In genomic region chr19:35408284-35409171, GRCh38 we compare ENCODE assay signal across 15 cellular contexts. TPM values are rescaled to one million over a fixed set of nuclear protein-coding genes. Genes with fewer than 3 reads are reported as not detected.
DNase-seq lines count a peak whose midpoint lies in the region; ATAC-seq and TF ChIP-seq lines count a peak whose summit lies in the region.
"Had no signal": no experiment of that assay in that cellular context is flagged by ENCODE, and none has a peak within 500 bp of the region (broad histone marks: within the 10 kb centered on the region; RNA-seq: fewer than 3 reads in every experiment).

No MANE protein-coding gene starts in this region.

- H3K27me3 Mint-ChIP-seq in activated CD8-positive, alpha-beta memory T cell treated with anti-CD3 and anti-CD28 coated beads, Interleukin-2, amount 10 ng/mL, durations not matched to agents 7 days and 5 days: peaks cover 28% of the 10 kb centered on the region
- peaks cover 3% of the 10 kb centered on the region for H3K27me3 Mint-ChIP-seq in neural progenitor cell (ENCODE audit: insufficient read depth, low read depth)
- H3K27me3 Mint-ChIP-seq in type B pancreatic cell: peaks cover 25% of the 10 kb centered on the region

- DNase-seq in activated CD8-positive, alpha-beta memory T cell treated with anti-CD3 and anti-CD28 coated beads, Interleukin-2, amount 10 ng/mL, durations not matched to agents 7 days and 5 days: no peak
- DNase-seq in activated CD8-positive, alpha-beta memory T cell treated with anti-CD3 and anti-CD28 coated beads for 24 hours: no peak
- DNase-seq in neural progenitor cell (ENCODE audit: low spot score) (no peak), A673 (ENCODE audit: low spot score) (no peak), D341Med (ENCODE audit: low spot score) (no peak), type B pancreatic cell (ENCODE audit: extremely low spot score, unreplicated experiment) (no peak)
- DNase-seq: 8988T; activated CD4-positive, CD25-positive, alpha-beta regulatory T cell treated with anti-CD3 and anti-CD28 coated beads, Interleukin-2, amount 50 U/mL, for 72 hours; kidney glomerular epithelial cell; NCI-H1417 had no signal

- no peaks in the 10 kb centered on the region for H3K79me2 ChIP-seq in neural progenitor cell (ENCODE audit: low read depth)

- no peak overlapping the region for H3K9ac ChIP-seq in neural progenitor cell

- peaks cover 10% of the 10 kb centered on the region for H3K4me1 Mint-ChIP-seq in activated CD8-positive, alpha-beta memory T cell treated with anti-CD3 and anti-CD28 coated beads, Interleukin-2, amount 10 ng/mL, durations not matched to agents 7 days and 5 days
- H3K4me1 Mint-ChIP-seq in neural progenitor cell (peaks cover 4% of the 10 kb centered on the region), type B pancreatic cell (ENCODE audit: unreplicated experiment) (no peaks in the 10 kb centered on the region)

- POLR2A ChIA-PET in HEK293 (lab: Yijun Ruan, JAX) (interaction anchor here (0.6 kb wide), 1 partner anchor 39 kb away, joined by 3 read pairs; the partner anchor contains the start of gene FFAR2), A673 (lab: Charles Lee; ENCODE audit: low non-redundant PET) (no interaction called here)

- H3K4me3 ChIP-seq in HEK293 (ENCODE audit: low read depth, low read length) (no peak overlapping the region), neural progenitor cell (no peak overlapping the region), A673 (ENCODE audit: low read depth, low read length, poor library complexity, severe bottlenecking) (no peak overlapping the region)

- no peak overlapping the region for H2AFZ ChIP-seq in neural progenitor cell (replicated peaks)

- no peaks in the 10 kb centered on the region; the same call in 1 of the 2 replicates for H3K9me3 ChIP-seq in HEK293 (ENCODE audit: control insufficient read depth, insufficient read depth, low read depth, low read length)
- no peaks in the 10 kb centered on the region for H3K9me3 ChIP-seq in neural progenitor cell (ENCODE audit: low read depth)
- H3K9me3 ChIP-seq in A673 (ENCODE audit: low read depth, low read length, poor library complexity, severe bottlenecking): no peaks in the 10 kb centered on the region

- no peaks in the 10 kb centered on the region for H3K27me3 ChIP-seq in neural progenitor cell
- peaks cover 46% of the 10 kb centered on the region for H3K27me3 ChIP-seq in A673 (replicated peaks; ENCODE audit: insufficient read depth, low read depth, low read length, poor library complexity)

- no peaks in the 10 kb centered on the region for H4K20me1 ChIP-seq in neural progenitor cell (ENCODE audit: low read depth)

- no peak overlapping the region for H3K4me2 ChIP-seq in neural progenitor cell

- H3K36me3 Mint-ChIP-seq in activated CD8-positive, alpha-beta memory T cell treated with anti-CD3 and anti-CD28 coated beads, Interleukin-2, amount 10 ng/mL, durations not matched to agents 7 days and 5 days: peaks cover 3% of the 10 kb centered on the region
- H3K36me3 Mint-ChIP-seq in neural progenitor cell (no peaks in the 10 kb centered on the region), type B pancreatic cell (no peaks in the 10 kb centered on the region)

- 0 out of 2 replicates have a peak, but pooled peaks cover 3% of the 10 kb centered on the region for H3K4me1 ChIP-seq in HEK293 (ENCODE audit: control insufficient read depth, insufficient read depth, low read length)
- H3K4me1 ChIP-seq in neural progenitor cell: no peaks in the 10 kb centered on the region
- H3K4me1 ChIP-seq in A673 (ENCODE audit: insufficient read depth, low read length, poor library complexity, severe bottlenecking): no peaks in the 10 kb centered on the region

- no peaks in the 10 kb centered on the region for H3K9me3 Mint-ChIP-seq in activated CD8-positive, alpha-beta memory T cell treated with anti-CD3 and anti-CD28 coated beads, Interleukin-2, amount 10 ng/mL, durations not matched to agents 7 days and 5 days (ENCODE audit: low read depth)
- H3K9me3 Mint-ChIP-seq in neural progenitor cell: peaks cover 8% of the 10 kb centered on the region
- no peaks in the 10 kb centered on the region for H3K9me3 Mint-ChIP-seq in type B pancreatic cell

- CTCF ChIA-PET in activated CD8-positive, alpha-beta memory T cell treated with anti-CD3 and anti-CD28 coated beads, Interleukin-2, amount 10 ng/mL, durations not matched to agents 7 days and 5 days (lab: Charles Lee): no interaction called here
- CTCF ChIA-PET in HEK293 (lab: Yijun Ruan, JAX) (interaction anchor here (0.5 to 1.0 kb wide), 3 partner anchors 50 to 1091 kb away, joined by 3 to 5 read pairs (median 3); no protein-coding TSS in a partner anchor), A673 (lab: Charles Lee) (no interaction called here)

- peak overlapping the region; percentile 12 for H3K27ac Mint-ChIP-seq in activated CD8-positive, alpha-beta memory T cell treated with anti-CD3 and anti-CD28 coated beads, Interleukin-2, amount 10 ng/mL, durations not matched to agents 7 days and 5 days
- H3K27ac Mint-ChIP-seq in neural progenitor cell: no peak overlapping the region
- H3K27ac Mint-ChIP-seq in type B pancreatic cell: no peak overlapping the region

- no peak for TF ChIP-seq CTCF in HEK293 (tag by site-specific recombination; IDR thresholded peaks at IDR 0.05)
- TF ChIP-seq CTCF in neural progenitor cell (IDR thresholded peaks at IDR 0.05): no peak
- TF ChIP-seq CTCF in A673 (conservative IDR thresholded peaks at IDR 0.05; ENCODE audit: low read depth, low read length): no peak
- TF ChIP-seq CTCF in type B pancreatic cell (conservative IDR thresholded peaks at IDR 0.05): no peak

- H3K4me3 Mint-ChIP-seq in activated CD8-positive, alpha-beta memory T cell treated with anti-CD3 and anti-CD28 coated beads, Interleukin-2, amount 10 ng/mL, durations not matched to agents 7 days and 5 days: no peak overlapping the region
- H3K4me3 Mint-ChIP-seq in neural progenitor cell (no peak overlapping the region), type B pancreatic cell (no peak overlapping the region)

- H3K27ac ChIP-seq in HEK293 (ENCODE audit: extremely low read depth, low read depth, low read length): no peak overlapping the region
- H3K27ac ChIP-seq in neural progenitor cell: no peak overlapping the region
- H3K27ac ChIP-seq in A673 (ENCODE audit: low read depth, low read length, poor library complexity, severe bottlenecking): no peak overlapping the region

- intact Hi-C loops in A673 (cut with micrococcal nuclease; ENCODE audit: unreplicated experiment): no loop called here

- ATAC-seq in activated CD8-positive, alpha-beta memory T cell treated with anti-CD3 and anti-CD28 coated beads, Interleukin-2, amount 10 ng/mL, durations not matched to agents 7 days and 5 days: no peak
- ATAC-seq in HG03571 (IDR thresholded peaks at IDR 0.05; ENCODE audit: unreplicated experiment): peak; percentile 56
- ATAC-seq: sciatic nerve, SK-N-SH treated with all-trans-retinoic acid at 6 μM for 48 hours had no signal

- H3F3A ChIP-seq in neural progenitor cell (ENCODE audit: low read depth): no peaks in the 10 kb centered on the region

- H3K36me3 ChIP-seq in HEK293 (ENCODE audit: control insufficient read depth in 2 of 2, insufficient read depth in 1 of 2, low read length in 2 of 2) (no peaks in the 10 kb centered on the region; a peak in 1 of 3 replicates), neural progenitor cell (no peaks in the 10 kb centered on the region), A673 (ENCODE audit: insufficient read depth, low read length, poor library complexity, severe bottlenecking) (no peaks in the 10 kb centered on the region)

- BruUV-seq in A673 (replicated peaks; lab: Mats Ljungman, UMichigan): no TSS peak

TF ChIP-seq in HEK293, 187 proteins besides CTCF, POLR2A, EP300 and RAD21:
- TF ChIP-seq ZBTB48 (tag by site-specific recombination; IDR thresholded peaks at IDR 0.05) (0 out of 2 replicates have a peak, but pooled peaks have one; percentile 23), ZNF426 (tag by site-specific recombination; IDR thresholded peaks at IDR 0.05) (no peak)

RNA-seq across cellular contexts. Expression of gene GPR42, which starts 37.7 kb away (rescaled TPM):
- total RNA-seq in activated CD8-positive, alpha-beta memory T cell treated with anti-CD3 and anti-CD28 coated beads, Interleukin-2, amount 10 ng/mL, durations not matched to agents 7 days and 5 days: under 1 TPM in 1 of 2 experiments, not detected in 1; 0.12 TPM
- not detected in 2 replicates for total RNA-seq in neural progenitor cell (ENCODE audit: low replicate concordance)
- not detected in 2 replicates for total RNA-seq in A673 (2021)
- total RNA-seq in type B pancreatic cell (ENCODE audit: low replicate concordance): not detected in 2 replicates
- total RNA-seq: temporal lobe had no signal

RNA-seq across cellular contexts. Expression of gene FFAR2, which starts 39.5 kb away (rescaled TPM):
- total RNA-seq in activated CD8-positive, alpha-beta memory T cell treated with anti-CD3 and anti-CD28 coated beads, Interleukin-2, amount 10 ng/mL, durations not matched to agents 7 days and 5 days: not detected
- total RNA-seq in neural progenitor cell (ENCODE audit: low replicate concordance) (not detected in 2 replicates), A673 (2021) (not detected in 2 replicates), type B pancreatic cell (ENCODE audit: low replicate concordance) (1.1 and 2.2 TPM in 2 replicates)
- total RNA-seq: temporal lobe had no signal

RNA-seq across cellular contexts. Expression of gene FFAR3, which starts 50.3 kb away (rescaled TPM):
- total RNA-seq in activated CD8-positive, alpha-beta memory T cell treated with anti-CD3 and anti-CD28 coated beads, Interleukin-2, amount 10 ng/mL, durations not matched to agents 7 days and 5 days: not detected
- total RNA-seq in neural progenitor cell (ENCODE audit: low replicate concordance) (not detected in 2 replicates), A673 (2021) (0.15 TPM in 1 of 2 replicates, not detected in the other), type B pancreatic cell (ENCODE audit: low replicate concordance) (0.34 and 0.45 TPM in 2 replicates)
